9 cellular contexts compared by ENCODE assay signal in the genomic region with DNA sequence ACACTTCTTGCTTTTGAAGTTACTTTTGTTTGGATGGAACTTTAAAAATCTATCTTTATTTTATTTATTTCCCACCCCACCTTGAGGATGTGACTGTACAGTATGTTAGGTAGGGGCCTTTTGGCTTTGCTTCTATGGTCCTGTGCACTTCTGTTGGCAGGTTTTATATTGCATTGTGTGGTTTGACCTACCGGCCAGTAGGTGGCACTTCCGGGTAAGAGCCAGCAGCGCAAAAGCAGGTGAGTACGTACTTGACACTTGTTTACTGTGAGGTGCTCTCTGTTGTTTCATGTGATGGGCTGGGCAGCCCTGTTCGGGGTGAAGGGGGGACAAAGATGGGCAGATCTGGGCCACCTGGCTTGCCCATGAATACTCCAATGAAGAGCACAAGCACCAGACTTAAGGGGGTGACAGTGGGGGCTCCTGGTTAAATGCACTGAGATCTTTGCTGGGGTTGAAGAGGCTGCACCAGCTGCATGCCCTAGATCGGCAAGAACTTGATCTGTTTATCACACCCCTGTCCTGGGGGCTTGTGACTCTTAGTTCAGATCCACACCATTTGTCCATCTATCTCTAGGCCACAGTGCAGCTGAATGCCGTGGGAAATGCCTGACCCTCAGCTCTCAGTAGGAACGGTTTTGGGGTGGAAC.
A peak's percentile ranks its signal among the peaks of the same experiment; 100 is the strongest.
DNase-seq lines count a peak whose midpoint lies in the region; ATAC-seq, FAIRE-seq and TF ChIP-seq lines count a peak whose summit lies in the region.
"Had no signal": no experiment of that assay in that cellular context is flagged by ENCODE, and none has a peak within 500 bp of the region (broad histone marks: within the 10 kb centered on the region; RNA-seq: fewer than 3 reads in every experiment).

No MANE protein-coding gene starts in this region.

- H3K9me3 ChIP-seq in keratinocyte (ENCODE audit: control insufficient read depth, low read depth, low read length): no peaks in the 10 kb centered on the region
- H3K9me3 ChIP-seq: upper lobe of left lung had no signal

- no peaks in the 10 kb centered on the region for H3K4me1 ChIP-seq in keratinocyte (ENCODE audit: control insufficient read depth, extremely low read depth, insufficient read depth, low read length)
- H3K4me1 ChIP-seq: upper lobe of left lung had no signal

- no peaks in the 10 kb centered on the region for H4K20me1 ChIP-seq in keratinocyte (ENCODE audit: control insufficient read depth, extremely low read depth, insufficient read depth, low read length)

- no peak overlapping the region for H3K9ac ChIP-seq in keratinocyte (ENCODE audit: control insufficient read depth, extremely low read depth, insufficient read depth, low read length)

- TF ChIP-seq CTCF in C4-2B (conservative IDR thresholded peaks at IDR 0.05) (peak; percentile 89), RWPE1 (conservative IDR thresholded peaks at IDR 0.05; ENCODE audit: low read depth) (peak; percentile 46; the same call in 1 of the 2 replicates), keratinocyte (optimal IDR thresholded peaks at IDR 0.05 in 1 of 3, IDR thresholded peaks at IDR 0.05 in 1 of 3, conservative IDR thresholded peaks at IDR 0.05 in 1 of 3; ENCODE audit: extremely low read depth in 1 of 3, insufficient read depth in 2 of 3, low read length in 3 of 3) (peak; percentile 44 to 65 (median 56))

- FAIRE-seq in keratinocyte (lab: Jason Lieb, UNC): no peak

- no peaks in the 10 kb centered on the region for H3K9me1 ChIP-seq in keratinocyte (ENCODE audit: control insufficient read depth, extremely low read depth, insufficient read depth, low read length)

- H3K36me3 ChIP-seq in keratinocyte (ENCODE audit: control insufficient read depth in 2 of 2, extremely low read depth in 1 of 2, insufficient read depth in 2 of 2, low read length in 2 of 2): no peaks in the 10 kb centered on the region
- H3K36me3 ChIP-seq: upper lobe of left lung had no signal

- CTCF ChIA-PET in RWPE1 (lab: Yijun Ruan, JAX): interaction anchor here (0.7 kb wide), 1 partner anchor 969 kb away, joined by 3 read pairs; no protein-coding TSS in a partner anchor

- H3K79me2 ChIP-seq in keratinocyte (ENCODE audit: control insufficient read depth, insufficient read depth, low read length): no peaks in the 10 kb centered on the region

- H2AFZ ChIP-seq in keratinocyte (ENCODE audit: control insufficient read depth, low read length): no peak overlapping the region

- H3K4me3 ChIP-seq in keratinocyte (ENCODE audit: control insufficient read depth in 2 of 3, extremely low read depth in 1 of 3, insufficient read depth in 2 of 3, low read depth in 1 of 3, low read length in 3 of 3): no peak overlapping the region
- H3K4me3 ChIP-seq: upper lobe of left lung had no signal

- intact Hi-C loops in sciatic nerve (cut with DNase I): no loop called here

- no peaks in the 10 kb centered on the region for H3K27me3 ChIP-seq in keratinocyte (ENCODE audit: control insufficient read depth, extremely low read depth, insufficient read depth, low read length)
- H3K27me3 ChIP-seq: upper lobe of left lung had no signal

- H3K27ac ChIP-seq in C4-2B (no peak overlapping the region; the same call in 1 of the 2 replicates), RWPE1 (no peak overlapping the region), keratinocyte (ENCODE audit: control insufficient read depth, insufficient read depth, low read length) (no peak overlapping the region)
- H3K27ac ChIP-seq: upper lobe of left lung had no signal

- peak; percentile 100 for ATAC-seq in GM19351 (IDR thresholded peaks at IDR 0.05; ENCODE audit: unreplicated experiment)
- peak; percentile 97 for ATAC-seq in HG03196 (IDR thresholded peaks at IDR 0.05; ENCODE audit: unreplicated experiment)
- no peak for ATAC-seq in sciatic nerve

- POLR2A ChIA-PET in RWPE1 (lab: Yijun Ruan, JAX; ENCODE audit: low non-redundant PET): no interaction called here

- no peak overlapping the region for H3K4me2 ChIP-seq in keratinocyte (ENCODE audit: control insufficient read depth, extremely low read depth, insufficient read depth, low read depth, low read length)

- DNase-seq in RWPE1 (ENCODE audit: low spot score) (peak; percentile 13), keratinocyte (ENCODE audit: low read depth, low spot score) (no peak), NOMO-1 treated with dmso at 0.1 percent for 144 hours (lab: John Stamatoyannopoulos, UW; ENCODE audit: unreplicated experiment) (no peak), sciatic nerve (ENCODE audit: low spot score) (no peak)
- no peak for DNase-seq in activated CD4-positive, alpha-beta T cell treated with anti-CD3 and anti-CD28 coated beads for 48 hours
- DNase-seq: upper lobe of left lung had no signal

- dilution Hi-C loops in keratinocyte (cut with MboI; ENCODE audit: extremely low pct_ligation_motif_present, low sequenced_read_pairs): no loop called here
